ENCODE assay signal across 23 cellular contexts in the genomic region with DNA sequence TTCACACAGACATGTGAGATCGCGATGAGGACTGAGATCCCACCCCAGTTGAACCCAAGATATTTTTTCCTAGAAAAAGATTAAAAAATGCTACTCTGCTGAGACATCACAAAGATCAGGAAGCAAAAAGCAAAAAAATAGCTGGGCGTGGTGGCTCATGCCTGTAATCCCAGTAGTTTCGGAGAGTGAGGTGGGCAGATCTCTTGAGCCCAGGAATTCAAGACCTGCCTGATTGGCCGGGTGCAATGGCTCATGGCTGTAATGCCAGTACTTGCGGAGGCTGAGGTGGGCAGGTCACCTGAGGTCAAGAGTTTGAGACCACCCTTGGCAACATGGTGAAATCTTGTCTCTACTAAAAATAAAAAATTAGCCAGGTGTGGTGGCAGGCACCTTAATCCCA. TPM values are rescaled to one million over a fixed set of nuclear protein-coding genes. Genes with fewer than 3 reads are reported as not detected.
"Had no signal": no experiment of that assay in that cellular context is flagged by ENCODE, and none has a peak within 500 bp of the region (broad histone marks: within the 10 kb centered on the region; RNA-seq: fewer than 3 reads in every experiment).

No MANE protein-coding gene starts in this region.

- ATAC-seq: activated CD8-positive, alpha-beta T cell treated with anti-CD3 and anti-CD28 coated beads for 36 hours; activated T-helper 17 cell treated with anti-CD3 and anti-CD28 coated beads, Interleukin-2, amount 50 U/mL, for 72 hours; stimulated activated effector memory CD8-positive, alpha-beta T cell treated with anti-CD3 and anti-CD28 coated beads, Interleukin-12 subunit alpha, Interleukin-12 subunit beta, amount 100 ng/mL, for 72 hours had no signal

- H3K9ac ChIP-seq: neural progenitor cell, SK-N-SH had no signal

- H3K9me3 Mint-ChIP-seq: activated CD4-positive, alpha-beta T cell treated with anti-CD3 and anti-CD28 coated beads, Interleukin-2, amount 10 ng/mL, durations not matched to agents 24 days and 14 days; activated CD8-positive, alpha-beta T cell treated with anti-CD3 and anti-CD28 coated beads for 36 hours; activated naive CD8-positive, alpha-beta T cell treated with anti-CD3 and anti-CD28 coated beads for 36 hours; activated T-helper 17 cell treated with anti-CD3 and anti-CD28 coated beads, Interleukin-2, amount 50 U/mL, for 72 hours; mesothelial cell of epicardium; naive B cell; stimulated activated effector memory CD8-positive, alpha-beta T cell treated with anti-CD3 and anti-CD28 coated beads, Interleukin-12 subunit alpha, Interleukin-12 subunit beta, amount 100 ng/mL, for 72 hours had no signal

- H3K4me1 ChIP-seq: testis had no signal

- H3K9me3 ChIP-seq: ovary, right lobe of liver, SK-N-SH, testis, upper lobe of left lung had no signal

- H3K36me3 Mint-ChIP-seq: activated naive CD8-positive, alpha-beta T cell treated with anti-CD3 and anti-CD28 coated beads for 36 hours; mesothelial cell of epicardium; naive B cell; neural progenitor cell; stimulated activated effector memory CD8-positive, alpha-beta T cell treated with anti-CD3 and anti-CD28 coated beads, Interleukin-12 subunit alpha, Interleukin-12 subunit beta, amount 100 ng/mL, for 72 hours had no signal

- H3K27ac Mint-ChIP-seq: activated CD4-positive, alpha-beta T cell treated with anti-CD3 and anti-CD28 coated beads, Interleukin-2, amount 10 ng/mL, durations not matched to agents 24 days and 14 days; activated CD8-positive, alpha-beta T cell treated with anti-CD3 and anti-CD28 coated beads for 36 hours; activated naive CD8-positive, alpha-beta T cell treated with anti-CD3 and anti-CD28 coated beads for 36 hours; activated T-helper 17 cell treated with anti-CD3 and anti-CD28 coated beads, Interleukin-2, amount 50 U/mL, for 72 hours; mesothelial cell of epicardium; naive B cell; neural progenitor cell; stimulated activated effector memory CD8-positive, alpha-beta T cell treated with anti-CD3 and anti-CD28 coated beads, Interleukin-12 subunit alpha, Interleukin-12 subunit beta, amount 100 ng/mL, for 72 hours had no signal

- H3K27me3 ChIP-seq: neural progenitor cell, ovary, right lobe of liver, testis, upper lobe of left lung had no signal

- FAIRE-seq: colon had no signal

- H3K36me3 ChIP-seq: neural progenitor cell, ovary, right lobe of liver, upper lobe of left lung had no signal

- H3K4me3 Mint-ChIP-seq: activated CD4-positive, alpha-beta T cell treated with anti-CD3 and anti-CD28 coated beads, Interleukin-2, amount 10 ng/mL, durations not matched to agents 24 days and 14 days; activated CD8-positive, alpha-beta T cell treated with anti-CD3 and anti-CD28 coated beads for 36 hours; activated naive CD8-positive, alpha-beta T cell treated with anti-CD3 and anti-CD28 coated beads for 36 hours; activated T-helper 17 cell treated with anti-CD3 and anti-CD28 coated beads, Interleukin-2, amount 50 U/mL, for 72 hours; mesothelial cell of epicardium; naive B cell; neural progenitor cell; stimulated activated effector memory CD8-positive, alpha-beta T cell treated with anti-CD3 and anti-CD28 coated beads, Interleukin-12 subunit alpha, Interleukin-12 subunit beta, amount 100 ng/mL, for 72 hours had no signal

- H3K27me3 Mint-ChIP-seq: activated CD8-positive, alpha-beta T cell treated with anti-CD3 and anti-CD28 coated beads for 36 hours; activated T-helper 17 cell treated with anti-CD3 and anti-CD28 coated beads, Interleukin-2, amount 50 U/mL, for 72 hours had no signal

- DNase-seq: activated CD4-positive, alpha-beta T cell treated with anti-CD3 and anti-CD28 coated beads, Interleukin-2, amount 10 ng/mL, durations not matched to agents 24 days and 14 days; activated CD4-positive, CD25-positive, alpha-beta regulatory T cell; activated CD8-positive, alpha-beta T cell treated with anti-CD3 and anti-CD28 coated beads for 36 hours; activated naive CD4-positive, alpha-beta T cell; activated naive CD8-positive, alpha-beta T cell treated with anti-CD3 and anti-CD28 coated beads for 36 hours; activated T-cell treated with anti-CD3 and anti-CD28 coated beads, Interleukin-2, amount 50 U/mL, for 1 hour; naive B cell; stimulated activated CD4-positive, alpha-beta T cell treated with anti-CD3 and anti-CD28 coated beads, Interleukin-4, amount 100 ng/mL, for 1 hour; testis had no signal

- H3K4me1 Mint-ChIP-seq: activated CD4-positive, alpha-beta T cell treated with anti-CD3 and anti-CD28 coated beads, Interleukin-2, amount 10 ng/mL, durations not matched to agents 24 days and 14 days; activated naive CD8-positive, alpha-beta T cell treated with anti-CD3 and anti-CD28 coated beads for 36 hours; activated T-helper 17 cell treated with anti-CD3 and anti-CD28 coated beads, Interleukin-2, amount 50 U/mL, for 72 hours; naive B cell; neural progenitor cell; stimulated activated effector memory CD8-positive, alpha-beta T cell treated with anti-CD3 and anti-CD28 coated beads, Interleukin-12 subunit alpha, Interleukin-12 subunit beta, amount 100 ng/mL, for 72 hours had no signal

- H3K4me3 ChIP-seq: neural progenitor cell, ovary, right lobe of liver, smooth muscle cell, testis had no signal

- H3K27ac ChIP-seq: neural progenitor cell, ovary, right lobe of liver, testis had no signal

RNA-seq across cellular contexts. Expression of gene FUT3, which starts 1.1 kb away (rescaled TPM):
- total RNA-seq: activated CD4-positive, alpha-beta T cell treated with anti-CD3 and anti-CD28 coated beads, Interleukin-2, amount 10 ng/mL, durations not matched to agents 24 days and 14 days; activated CD8-positive, alpha-beta T cell treated with anti-CD3 and anti-CD28 coated beads for 36 hours; activated naive CD8-positive, alpha-beta T cell treated with anti-CD3 and anti-CD28 coated beads for 36 hours; glomerular endothelial cell; left cardiac atrium; lung microvascular endothelial cell; pulmonary artery endothelial cell had no signal
- polyA plus RNA-seq: SK-N-SH had no signal

RNA-seq across cellular contexts. Expression of gene FUT6, which starts 10.7 kb away (rescaled TPM):
- total RNA-seq: activated CD4-positive, alpha-beta T cell treated with anti-CD3 and anti-CD28 coated beads, Interleukin-2, amount 10 ng/mL, durations not matched to agents 24 days and 14 days; activated CD8-positive, alpha-beta T cell treated with anti-CD3 and anti-CD28 coated beads for 36 hours; activated naive CD8-positive, alpha-beta T cell treated with anti-CD3 and anti-CD28 coated beads for 36 hours; activated T-helper 17 cell treated with anti-CD3 and anti-CD28 coated beads, Interleukin-2, amount 50 U/mL, for 72 hours; glomerular endothelial cell; left cardiac atrium; lung microvascular endothelial cell; mesothelial cell of epicardium; pulmonary artery endothelial cell; smooth muscle cell had no signal
- polyA plus RNA-seq: ovary, SK-N-SH, smooth muscle cell had no signal

RNA-seq across cellular contexts. Expression of gene FUT5, which starts 20.2 kb away (rescaled TPM):
- total RNA-seq: activated CD4-positive, alpha-beta T cell treated with anti-CD3 and anti-CD28 coated beads, Interleukin-2, amount 10 ng/mL, durations not matched to agents 24 days and 14 days; activated CD8-positive, alpha-beta T cell treated with anti-CD3 and anti-CD28 coated beads for 36 hours; activated naive CD8-positive, alpha-beta T cell treated with anti-CD3 and anti-CD28 coated beads for 36 hours; glomerular endothelial cell; left cardiac atrium; lung microvascular endothelial cell; pulmonary artery endothelial cell; smooth muscle cell; upper lobe of left lung had no signal
- polyA plus RNA-seq: ovary, SK-N-SH, smooth muscle cell had no signal

RNA-seq across cellular contexts. Expression of gene NRTN, which starts 45.3 kb away (rescaled TPM):
- total RNA-seq: glomerular endothelial cell had no signal
